In genomic region chr19:40819479-40820234, GRCh38 we compare ENCODE assay signal across 7 cellular contexts. TPM values are rescaled to one million over a fixed set of nuclear protein-coding genes. Genes with fewer than 3 reads are reported as not detected.
A peak's percentile ranks its signal among the peaks of the same experiment; 100 is the strongest.
DNase-seq lines count a peak whose midpoint lies in the region; ATAC-seq, FAIRE-seq and TF ChIP-seq lines count a peak whose summit lies in the region.
"Not testable (repeated sequence)": the region's sequence is repeated elsewhere in the genome, so short reads cannot be mapped to it uniquely, and the experiment has no call there.

No MANE protein-coding gene starts in this region.

- not testable (repeated sequence) for H3K27me3 ChIP-seq in dorsolateral prefrontal cortex, gastrocnemius medialis

- H3K4me3 ChIP-seq in dorsolateral prefrontal cortex; kidney (ENCODE audit: low read length in 2 of 2); gastrocnemius medialis: not testable (repeated sequence)

- DNase-seq in G401 (ENCODE audit: low spot score): peak; percentile 65
- DNase-seq in NAMALWA (ENCODE audit: low spot score): peak; percentile 70
- peak; percentile 72 for DNase-seq in activated T-cell treated with anti-CD3 and anti-CD28 coated beads, Interleukin-2, amount 50 U/mL, for 1 hour
- DNase-seq in dorsolateral prefrontal cortex, kidney, gastrocnemius medialis: not testable (repeated sequence)

- not testable (repeated sequence) for H3K9ac ChIP-seq in kidney (ENCODE audit: low read length in 2 of 2)

- not testable (repeated sequence) for TF ChIP-seq POLR2A in gastrocnemius medialis (IDR thresholded peaks at IDR 0.05)

- intact Hi-C loops in dorsolateral prefrontal cortex (cut with DNase I) (loop anchor here (2.0 to 5.0 kb wide), 2 partner anchors 157 kb away; no protein-coding TSS in a partner anchor), gastrocnemius medialis (cut with DNase I; ENCODE audit: low total_unique reads) (loop anchor here (1.0 kb wide), 1 partner anchor 157 kb away; no protein-coding TSS in a partner anchor)
- intact Hi-C loops in kidney (cut with DNase I): not testable (repeated sequence)

- TF ChIP-seq CTCF in dorsolateral prefrontal cortex (IDR thresholded peaks at IDR 0.05 in 54 of 56, conservative IDR thresholded peaks at IDR 0.05 in 2 of 56; ENCODE audit: low read depth in 1 of 56, partially characterized antibody in 56 of 56) (peak; percentile 68 to 93 (median 83)), kidney (IDR thresholded peaks at IDR 0.05; ENCODE audit: borderline replicate concordance, extremely low read depth, insufficient read depth) (peak; percentile 62), gastrocnemius medialis (IDR thresholded peaks at IDR 0.05 in 4 of 5, conservative IDR thresholded peaks at IDR 0.05 in 1 of 5) (peak; percentile 70 to 86 (median 82))

- peak; percentile 44 for FAIRE-seq in kidney (lab: Jason Lieb, UNC)

- peak overlapping the region in 56 of 59 donors; percentile 23 to 94 (median 80) for H3K27ac ChIP-seq in dorsolateral prefrontal cortex
- not testable (repeated sequence) for H3K27ac ChIP-seq in kidney (ENCODE audit: low read depth in 2 of 2, low read length in 2 of 2)
- H3K27ac ChIP-seq in gastrocnemius medialis: peak overlapping the region in 2 of 4 donors; percentile 57 to 60

- not testable (repeated sequence) for H3K36me3 ChIP-seq in kidney (ENCODE audit: control insufficient read depth in 1 of 2, insufficient read depth in 2 of 2, low read length in 2 of 2); gastrocnemius medialis

- H3K9me3 ChIP-seq in kidney (ENCODE audit: control insufficient read depth in 1 of 2, low read length in 2 of 2); gastrocnemius medialis: not testable (repeated sequence)

- ATAC-seq in SK-N-SH treated with all-trans-retinoic acid at 6 μM for 48 hours (peak; percentile 21), gastrocnemius medialis (peak; percentile 42 to 66)

- in situ Hi-C loops in G401 (cut with HindIII; ENCODE audit: low sequenced_read_pairs): not testable (repeated sequence)
- in situ Hi-C loops in gastrocnemius medialis (cut with MboI; ENCODE audit: low sequenced_read_pairs in 4 of 4): loop anchor here (5.0 to 10.0 kb wide), 3 partner anchors 65 to 165 kb away; partner anchors contain the start of genes ACTMAP (in 1 of the 4) and SNRPA (in 1 of the 4)

- H3K4me1 ChIP-seq in kidney (ENCODE audit: control insufficient read depth in 1 of 2, insufficient read depth in 1 of 2, low read depth in 1 of 2, low read length in 2 of 2): peaks cover 0 to 14% of the 10 kb centered on the region in 2 donors
- peaks cover 15 to 23% of the 10 kb centered on the region in 2 donors for H3K4me1 ChIP-seq in gastrocnemius medialis

RNA-seq across cellular contexts. Expression of gene EGLN2, which starts 20.7 kb away (rescaled TPM):
- 113 and 117 TPM in 2 replicates for total RNA-seq in G401 (2014; rRNA removed; shearing (Covaris generic))
- total RNA-seq in dorsolateral prefrontal cortex: 100 to 1,000 TPM in 69 of 120 experiments, 10 to 100 TPM in 51; 73.7 to 138 (median 102) TPM
- 96.0 TPM for total RNA-seq in kidney
- polyA plus RNA-seq in kidney (ENCODE audit: insufficient read depth, low read depth, low replicate concordance): 96.3 TPM
- 10 to 100 TPM; 42.7 to 56.6 (median 47.9) TPM for total RNA-seq in gastrocnemius medialis

RNA-seq across cellular contexts. Expression of gene CYP2A6, which starts 30.6 kb away (rescaled TPM):
- total RNA-seq in G401 (2014; rRNA removed; shearing (Covaris generic)): not detected in 2 replicates
- 1 to 10 TPM in 5 of 120 experiments, under 1 TPM in 20, not detected in 95; 0.18 to 1.7 (median 0.63) TPM for total RNA-seq in dorsolateral prefrontal cortex
- not detected for total RNA-seq in kidney
- not detected for polyA plus RNA-seq in kidney (ENCODE audit: insufficient read depth, low read depth, low replicate concordance)
- total RNA-seq in gastrocnemius medialis: under 1 TPM in 2 of 4 donors, not detected in 2; 0.16 to 0.20 TPM

RNA-seq across cellular contexts. Expression of gene RAB4B, which starts 41.6 kb away (rescaled TPM):
- total RNA-seq in G401 (2014; rRNA removed; shearing (Covaris generic)): 8.2 and 20.8 TPM in 2 replicates
- 100 to 1,000 TPM in 6 of 120 experiments, 10 to 100 TPM in 114; 42.2 to 113 (median 77.4) TPM for total RNA-seq in dorsolateral prefrontal cortex
- total RNA-seq in kidney: 42.1 TPM
- 61.7 TPM for polyA plus RNA-seq in kidney (ENCODE audit: insufficient read depth, low read depth, low replicate concordance)
- 10 to 100 TPM; 14.9 to 27.2 (median 19.7) TPM for total RNA-seq in gastrocnemius medialis

RNA-seq across cellular contexts. Expression of gene MIA, which starts 44.3 kb away (rescaled TPM):
- total RNA-seq in G401 (2014; rRNA removed; shearing (Covaris generic)): 3.8 TPM in 1 of 2 replicates, not detected in the other
- 10 to 100 TPM in 4 of 120 experiments, 1 to 10 TPM in 53, not detected in 63; 1.4 to 14.0 (median 2.9) TPM for total RNA-seq in dorsolateral prefrontal cortex
- 6.5 TPM for total RNA-seq in kidney
- not detected for polyA plus RNA-seq in kidney (ENCODE audit: insufficient read depth, low read depth, low replicate concordance)
- total RNA-seq in gastrocnemius medialis: not detected
